In the genomic region with DNA sequence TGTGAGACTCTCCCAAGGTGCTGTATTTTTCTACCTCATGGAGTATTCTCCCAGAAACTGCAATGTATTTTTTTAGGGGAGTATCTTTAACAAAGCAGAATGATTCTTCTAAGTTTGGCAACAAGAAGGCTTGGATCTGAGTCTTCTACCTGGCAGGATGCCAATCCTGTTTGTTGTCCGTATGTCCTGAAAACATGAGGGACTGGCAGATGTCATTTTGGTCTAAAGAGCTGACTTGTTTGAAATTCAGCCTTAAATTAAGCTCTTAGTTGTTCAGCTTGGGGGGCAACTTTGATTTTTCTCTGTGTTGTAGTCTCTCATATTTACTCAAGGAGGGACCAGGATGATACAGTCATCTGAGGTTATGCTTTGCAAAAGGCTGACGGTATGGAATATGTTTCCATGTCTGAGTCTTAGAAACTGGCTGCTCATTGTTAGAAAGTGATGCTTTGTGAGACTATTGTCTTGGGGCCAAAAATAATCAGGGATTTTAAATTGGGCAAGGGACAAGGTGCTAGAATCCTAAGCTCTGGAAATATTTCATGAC, we compare ENCODE assay signal across 1 cellular context.
TF ChIP-seq lines count a peak whose summit lies in the region.

No MANE protein-coding gene starts in this region.

TF ChIP-seq in K562, 482 proteins besides CTCF, POLR2A, EP300 and RAD21:
- TF ChIP-seq NFIX (CRISPR knock-in tag; IDR thresholded peaks at IDR 0.05; ENCODE audit: low read depth) (peak; percentile 85), NFIC (IDR thresholded peaks at IDR 0.05) (peak; percentile 93), ETV1 (tag; conservative IDR thresholded peaks at IDR 0.05; ENCODE audit: low read depth) (no peak)
